Comparison of ENCODE assay signal across 8 cellular contexts in genomic region chr9:129487658-129488483, GRCh38.
DNase-seq lines count a peak whose midpoint lies in the region; ATAC-seq and TF ChIP-seq lines count a peak whose summit lies in the region.

No MANE protein-coding gene starts in this region.

- H3K27me3 ChIP-seq in duodenal mucosa (ENCODE audit: control insufficient read depth in 1 of 2, insufficient read depth in 2 of 2, low read length in 2 of 2) (no peaks in the 10 kb centered on the region), mesendoderm (ENCODE audit: insufficient read depth, low read length, poor library complexity) (no peaks in the 10 kb centered on the region)

- no peaks in the 10 kb centered on the region for H3K9me3 ChIP-seq in duodenal mucosa (ENCODE audit: control insufficient read depth in 1 of 2, low read length in 2 of 2)

- H3K36me3 Mint-ChIP-seq in stimulated activated memory B cell treated with anti-CD40 and anti-IgM and Interleukin-4, amounts not matched to agents 10 μg/mL and 1 μg/mL and 100 μg/mL, for 72 hours, result peaks cover 15% of the 10 kb centered on the region

- no peak for TF ChIP-seq CTCF in GM12865 (IDR thresholded peaks at IDR 0.05; ENCODE audit: insufficient read depth, low read depth, low read length, missing control alignments)
- TF ChIP-seq CTCF in WI38 (IDR thresholded peaks at IDR 0.05; ENCODE audit: low read depth, low read length), result no peak

- H3K4me3 ChIP-seq in GM12865 (ENCODE audit: low read depth, low read length) (peak overlapping the region; percentile 35), WI38 (ENCODE audit: low read depth, low read length) (peak overlapping the region; percentile 49), duodenal mucosa (ENCODE audit: low read depth in 1 of 2, low read length in 2 of 2) (peak overlapping the region; percentile 59 to 66), mesendoderm (ENCODE audit: low read length) (no peak overlapping the region)

- H3K56ac ChIP-seq in mesendoderm (ENCODE audit: low read length), result peak overlapping the region; percentile 95

- peak overlapping the region; percentile 96 for H3K27ac ChIP-seq in duodenal mucosa (ENCODE audit: low read depth, low read length)
- peak overlapping the region; percentile 90 for H3K27ac ChIP-seq in mesendoderm (ENCODE audit: low read depth, low read length)

- peak overlapping the region; percentile 57 for H3K4me2 ChIP-seq in mesendoderm (ENCODE audit: low read length)

- H3K79me2 ChIP-seq in mesendoderm (ENCODE audit: control insufficient read depth, insufficient read depth, low read length), result no peaks in the 10 kb centered on the region

- peak overlapping the region; percentile 78 for H3K18ac ChIP-seq in mesendoderm (ENCODE audit: low read length)

- H2BK120ac ChIP-seq in mesendoderm (ENCODE audit: low read depth, low read length), result peak overlapping the region; percentile 3

- peak overlapping the region; percentile 60 to 83 for H3K9ac ChIP-seq in duodenal mucosa (ENCODE audit: low read depth in 1 of 2, low read length in 2 of 2)
- peak overlapping the region; percentile 55 for H3K9ac ChIP-seq in mesendoderm (ENCODE audit: low read length)

- no peak overlapping the region for H4K8ac ChIP-seq in mesendoderm (ENCODE audit: low read depth, low read length)

- H3K4me1 Mint-ChIP-seq in stimulated activated memory B cell treated with anti-CD40 and anti-IgM and Interleukin-4, amounts not matched to agents 10 μg/mL and 1 μg/mL and 100 μg/mL, for 72 hours, result peaks cover 41% of the 10 kb centered on the region

- H2BK15ac ChIP-seq in mesendoderm (replicated peaks; ENCODE audit: low read depth), result peak overlapping the region; percentile 0

- peak overlapping the region; percentile 91 for H2BK5ac ChIP-seq in mesendoderm (ENCODE audit: low read length)

- H3K4me1 ChIP-seq in duodenal mucosa (ENCODE audit: control insufficient read depth in 1 of 2, insufficient read depth in 2 of 2, low read length in 2 of 2) (peaks cover 50 to 57% of the 10 kb centered on the region in 2 donors), mesendoderm (ENCODE audit: control insufficient read depth, low read depth, low read length) (peaks cover 18% of the 10 kb centered on the region)

- H3K36me3 ChIP-seq in duodenal mucosa (ENCODE audit: control insufficient read depth in 1 of 2, insufficient read depth in 2 of 2, low read length in 2 of 2) (peaks cover 0 to 3% of the 10 kb centered on the region in 2 donors), mesendoderm (ENCODE audit: control insufficient read depth, insufficient read depth, low read length) (no peaks in the 10 kb centered on the region)

- peak overlapping the region; percentile 73 for H2AK5ac ChIP-seq in mesendoderm (ENCODE audit: low read length)

- WGBS in mesendoderm (ENCODE audit: extremely low coverage, insufficient coverage, low lambda C conversion rate), result no CpG with 5 or more reads among the region's 46 CpGs

- peaks cover 42% of the 10 kb centered on the region for H3K27me3 Mint-ChIP-seq in stimulated activated memory B cell treated with anti-CD40 and anti-IgM and Interleukin-4, amounts not matched to agents 10 μg/mL and 1 μg/mL and 100 μg/mL, for 72 hours

- H3K79me1 ChIP-seq in mesendoderm (ENCODE audit: low read length), result peaks cover 3% of the 10 kb centered on the region

- peak overlapping the region; percentile 90 for H3K27ac Mint-ChIP-seq in stimulated activated memory B cell treated with anti-CD40 and anti-IgM and Interleukin-4, amounts not matched to agents 10 μg/mL and 1 μg/mL and 100 μg/mL, for 72 hours

- no peaks in the 10 kb centered on the region for H3K9me3 Mint-ChIP-seq in stimulated activated memory B cell treated with anti-CD40 and anti-IgM and Interleukin-4, amounts not matched to agents 10 μg/mL and 1 μg/mL and 100 μg/mL, for 72 hours

- H3K4me3 Mint-ChIP-seq in stimulated activated memory B cell treated with anti-CD40 and anti-IgM and Interleukin-4, amounts not matched to agents 10 μg/mL and 1 μg/mL and 100 μg/mL, for 72 hours, result peak overlapping the region; percentile 81

- DNase-seq in GM12865 (ENCODE audit: low read depth) (no peak), HK-2 (ENCODE audit: unreplicated experiment) (peak; percentile 59), mesendoderm (no peak)
- DNase-seq in activated effector memory CD4-positive, alpha-beta T cell treated with Interleukin-2 at 50 U/mL for 16 hours, result no peak

- no peak overlapping the region for H4K5ac ChIP-seq in mesendoderm (ENCODE audit: low read length)

- ATAC-seq in stimulated activated memory B cell treated with anti-CD40 and anti-IgM and Interleukin-4, amounts not matched to agents 10 μg/mL and 1 μg/mL and 100 μg/mL, for 72 hours, result peak; percentile 35
- ATAC-seq in GM19455 (IDR thresholded peaks at IDR 0.05; ENCODE audit: unreplicated experiment), result no peak

- peak overlapping the region; percentile 78 for H3K4ac ChIP-seq in mesendoderm (ENCODE audit: low read depth, low read length)

- peak overlapping the region; percentile 7 for H3K23ac ChIP-seq in mesendoderm (ENCODE audit: low read length)
